20 cellular contexts compared by ENCODE assay signal in the genomic region with DNA sequence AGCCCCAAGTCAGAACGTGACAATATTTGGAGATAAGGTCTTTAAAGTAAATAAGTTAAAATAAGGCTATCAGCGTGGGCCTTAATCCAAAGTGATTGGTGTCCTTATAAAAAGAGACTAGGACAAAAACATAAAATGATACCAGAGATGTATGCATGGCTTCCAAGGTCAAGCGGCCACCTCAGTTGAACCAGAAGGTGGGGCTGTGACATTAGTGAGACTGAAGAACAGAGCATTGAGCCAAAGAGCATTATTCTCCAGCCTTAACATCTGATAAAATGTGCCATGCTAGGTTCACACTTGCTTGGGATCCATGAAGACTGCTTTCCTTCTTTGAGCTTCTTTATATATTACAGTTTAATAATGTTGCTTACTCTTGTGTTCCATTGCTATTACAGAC.
A peak's percentile ranks its signal among the peaks of the same experiment; 100 is the strongest.
DNase-seq lines count a peak whose midpoint lies in the region; ATAC-seq, FAIRE-seq and TF ChIP-seq lines count a peak whose summit lies in the region.
"Had no signal": no experiment of that assay in that cellular context is flagged by ENCODE, and none has a peak within 500 bp of the region (broad histone marks: within the 10 kb centered on the region; RNA-seq: fewer than 3 reads in every experiment).

No MANE protein-coding gene starts in this region.

- no peaks in the 10 kb centered on the region for H4K20me1 ChIP-seq in endothelial cell of umbilical vein (replicated peaks; ENCODE audit: control insufficient read depth, extremely low read depth, insufficient read depth, low read length)

- no peak overlapping the region for H3K4me2 ChIP-seq in endothelial cell of umbilical vein (ENCODE audit: insufficient read depth, low read length)

- H3K4me1 ChIP-seq in NT2/D1 (ENCODE audit: insufficient read depth, insufficient read length) (no peaks in the 10 kb centered on the region), endothelial cell of umbilical vein (ENCODE audit: control insufficient read depth, extremely low read depth, insufficient read depth, low read length) (no peaks in the 10 kb centered on the region)
- H3K4me1 ChIP-seq: tibial nerve had no signal

- H3K79me2 ChIP-seq in endothelial cell of umbilical vein (ENCODE audit: control insufficient read depth, insufficient read depth, low read length) = no peaks in the 10 kb centered on the region

- 0 out of 2 replicates have a peak, but pooled peaks have one; percentile 6 for TF ChIP-seq CTCF in GM12875 (IDR thresholded peaks at IDR 0.05; ENCODE audit: borderline replicate concordance, insufficient read depth, low read depth, low read length)
- TF ChIP-seq CTCF in endothelial cell of umbilical vein (IDR thresholded peaks at IDR 0.05; ENCODE audit: extremely low read depth in 1 of 2, insufficient read depth in 1 of 2, low read depth in 1 of 2, low read length in 2 of 2) = peak in 1 of 2 donors; percentile 3

- H3K4me3 ChIP-seq in GM12875 (ENCODE audit: low read depth, low read length) (no peak overlapping the region), NT2/D1 (ENCODE audit: insufficient read length, low read depth) (no peak overlapping the region), endothelial cell of umbilical vein (replicated peaks in 1 of 3; ENCODE audit: insufficient read depth in 1 of 3, low read depth in 1 of 3, low read length in 3 of 3) (no peak overlapping the region)
- H3K4me3 ChIP-seq: K562, SK-N-MC, tibial nerve had no signal

- CTCF ChIA-PET in endothelial cell of umbilical vein (lab: Charles Lee) = interaction anchor here (1.0 kb wide), 1 partner anchor 10 kb away, joined by 3 read pairs; no protein-coding TSS in a partner anchor

- no peaks in the 10 kb centered on the region for H3K9me1 ChIP-seq in endothelial cell of umbilical vein (replicated peaks; ENCODE audit: control insufficient read depth, extremely low read depth, insufficient read depth, low read length)

- H3K36me3 ChIP-seq in NT2/D1 (ENCODE audit: insufficient read depth, insufficient read length, low read length) = no peaks in the 10 kb centered on the region
- no peaks in the 10 kb centered on the region for H3K36me3 ChIP-seq in endothelial cell of umbilical vein (ENCODE audit: control insufficient read depth in 2 of 2, extremely low read depth in 1 of 2, insufficient read depth in 2 of 2, low read length in 2 of 2)
- H3K36me3 ChIP-seq: tibial nerve had no signal

- no peak overlapping the region for H2AFZ ChIP-seq in endothelial cell of umbilical vein (ENCODE audit: low read depth, low read length)

- dilution Hi-C loops in endothelial cell of umbilical vein (cut with MboI; ENCODE audit: extremely low pct_ligation_motif_present, low sequenced_read_pairs) = no loop called here

- POLR2A ChIA-PET in endothelial cell of umbilical vein (lab: Charles Lee) = no interaction called here

- DNase-seq in D341Med (ENCODE audit: low spot score) (peak; percentile 25), NT2/D1 (ENCODE audit: low read depth, low spot score) (peak; percentile 40), endothelial cell of umbilical vein (ENCODE audit: low read depth, low spot score) (no peak), NCI-H128 (lab: John Stamatoyannopoulos, UW; ENCODE audit: unreplicated experiment) (no peak)
- DNase-seq: activated B cell treated with CpG ODN at 0.5 μM for 24 hours; activated CD8-positive, alpha-beta memory T cell treated with anti-CD3 and anti-CD28 coated beads, Interleukin-2, amount 10 ng/mL, durations not matched to agents 7 days and 5 days; activated naive CD4-positive, alpha-beta T cell treated with anti-CD3 and anti-CD28 coated beads for 36 hours; CD4-positive, alpha-beta T cell; effector memory CD4-positive, alpha-beta T cell; foreskin fibroblast; GDM1; H7; NCI-H187 treated with DMSO at 0.1 percent for 48 hours; stimulated activated CD4-positive, alpha-beta T cell treated with anti-CD3 and anti-CD28 coated beads, Interleukin-4, amount 100 ng/mL, for 4 hours had no signal

- no TSS peak for BruUV-seq in endothelial cell of umbilical vein (replicated peaks; lab: Mats Ljungman, UMichigan)

- H3K27me3 ChIP-seq in NT2/D1 (ENCODE audit: insufficient read depth, insufficient read length) = no peaks in the 10 kb centered on the region
- H3K27me3 ChIP-seq in endothelial cell of umbilical vein (ENCODE audit: control insufficient read depth in 2 of 2, insufficient read depth in 2 of 2, low read length in 2 of 2) = no peaks in the 10 kb centered on the region
- H3K27me3 ChIP-seq: tibial nerve had no signal

- TF ChIP-seq POLR2A in endothelial cell of umbilical vein (IDR thresholded peaks at IDR 0.05; ENCODE audit: low read depth, low read length) = no peak

- H3K9me3 ChIP-seq in NT2/D1 (ENCODE audit: insufficient read depth, low read length) (no peaks in the 10 kb centered on the region; the same call in 1 of the 2 replicates), endothelial cell of umbilical vein (replicated peaks; ENCODE audit: control insufficient read depth, insufficient read depth, low read length) (no peaks in the 10 kb centered on the region)
- H3K9me3 ChIP-seq: tibial nerve had no signal

- intact Hi-C loops in endothelial cell of umbilical vein (cut with micrococcal nuclease) = loop anchor here (5.0 to 10.0 kb wide), 2 partner anchors 139 to 329 kb away; no protein-coding TSS in a partner anchor

- peak; percentile 56 for FAIRE-seq in endothelial cell of umbilical vein (lab: Jason Lieb, UNC)
- FAIRE-seq: K562 had no signal

- ATAC-seq in HG03521 (IDR thresholded peaks at IDR 0.05; ENCODE audit: unreplicated experiment) (no peak), GM19395 (IDR thresholded peaks at IDR 0.05; ENCODE audit: unreplicated experiment) (no peak)
- ATAC-seq: activated CD8-positive, alpha-beta memory T cell treated with anti-CD3 and anti-CD28 coated beads, Interleukin-2, amount 10 ng/mL, durations not matched to agents 7 days and 5 days; K562 had no signal

- H3K27ac ChIP-seq in endothelial cell of umbilical vein (ENCODE audit: insufficient read depth, low read depth, low read length) = no peak overlapping the region
- H3K27ac ChIP-seq: SK-N-MC, tibial nerve had no signal

- H3K9ac ChIP-seq in NT2/D1 (ENCODE audit: insufficient read length, low read depth) = no peak overlapping the region
- H3K9ac ChIP-seq in endothelial cell of umbilical vein (replicated peaks; ENCODE audit: extremely low read depth, insufficient read depth, low read length) = no peak overlapping the region

TF ChIP-seq in endothelial cell of umbilical vein, 7 proteins besides CTCF, POLR2A, EP300 and RAD21:
- TF ChIP-seq MYC (IDR thresholded peaks at IDR 0.05; ENCODE audit: low read depth, low read length) = no peak
- no peak for TF ChIP-seq FOS (IDR thresholded peaks at IDR 0.05; ENCODE audit: borderline replicate concordance, insufficient read depth, low read length)
- no peak for TF ChIP-seq POLR2AphosphoS5 (IDR thresholded peaks at IDR 0.05; ENCODE audit: insufficient read depth, low read depth, low read length)
- no peak for TF ChIP-seq GATA2 (IDR thresholded peaks at IDR 0.05; ENCODE audit: insufficient read depth, insufficient read length, low read depth, low read length)
- TF ChIP-seq, protein P1, sequence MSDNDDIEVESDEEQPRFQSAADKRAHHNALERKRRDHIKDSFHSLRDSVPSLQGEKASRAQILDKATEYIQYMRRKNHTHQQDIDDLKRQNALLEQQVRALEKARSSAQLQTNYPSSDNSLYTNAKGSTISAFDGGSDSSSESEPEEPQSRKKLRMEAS (IDR thresholded peaks at IDR 0.05; ENCODE audit: insufficient read depth, insufficient read length) = no peak
- TF ChIP-seq EZH2 (IDR thresholded peaks at IDR 0.05; ENCODE audit: borderline replicate concordance, low read depth, low read length, severe bottlenecking) = no peak
- TF ChIP-seq JUN (IDR thresholded peaks at IDR 0.05; ENCODE audit: borderline replicate concordance, insufficient read depth, insufficient read length, low read depth) = no peak
TF ChIP-seq in endothelial cell of umbilical vein: peak in this region for 0.

Comparison
In these comparisons a context has a peak if more than half of its experiments do, and no peak if none do; other contexts are left out.
1. DNase-seq: peak in D341Med (single experiment) and NT2/D1 (single experiment); none in endothelial cell of umbilical vein (single experiment) and NCI-H128 (single experiment).